Comparison of ENCODE assay signal across 11 cellular contexts in the genomic region with DNA sequence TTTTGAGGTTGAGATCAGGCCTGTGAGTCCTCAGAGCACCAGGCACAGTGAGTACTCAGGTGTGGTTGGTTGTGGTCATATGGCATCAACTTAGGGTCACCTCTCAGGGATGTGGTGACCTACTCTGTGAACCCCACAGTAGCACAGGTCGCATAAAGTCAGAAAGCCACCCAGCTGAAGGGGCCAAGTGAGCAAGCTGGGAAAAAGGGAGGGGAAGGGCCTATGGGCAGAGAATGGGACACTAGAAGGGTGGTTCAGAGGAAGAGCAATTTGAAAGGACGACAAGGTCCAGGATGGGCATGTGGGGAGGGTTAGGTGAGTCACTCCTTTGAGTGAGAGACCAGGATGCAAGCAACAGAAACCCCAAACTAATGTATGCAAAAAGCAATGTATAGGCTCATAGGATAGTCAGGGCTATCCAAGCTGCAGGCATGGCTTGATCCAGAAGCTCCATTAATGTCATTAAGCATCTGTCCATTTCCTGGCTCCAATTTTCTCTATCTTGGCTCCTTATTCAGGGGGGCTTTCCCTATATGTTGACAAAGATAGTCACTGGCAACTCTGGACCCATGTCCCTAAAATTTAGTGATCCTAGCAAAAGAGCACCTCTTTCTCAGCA. TPM values are rescaled to one million over a fixed set of nuclear protein-coding genes. Genes with fewer than 3 reads are reported as not detected.
DNase-seq lines count a peak whose midpoint lies in the region; ATAC-seq and TF ChIP-seq lines count a peak whose summit lies in the region.
"Had no signal": no experiment of that assay in that cellular context is flagged by ENCODE, and none has a peak within 500 bp of the region (broad histone marks: within the 10 kb centered on the region; RNA-seq: fewer than 3 reads in every experiment).

No MANE protein-coding gene starts in this region.

- H3K27me3 ChIP-seq in upper lobe of left lung, result no peaks in the 10 kb centered on the region
- H3K27me3 ChIP-seq: pancreas had no signal

- H3K36me3 ChIP-seq in upper lobe of left lung, result no peaks in the 10 kb centered on the region
- H3K36me3 ChIP-seq: left ventricle myocardium inferior, pancreas had no signal

- CTCF ChIA-PET in activated CD8-positive, alpha-beta T cell treated with anti-CD3 and anti-CD28 coated beads for 36 hours (lab: Charles Lee), result interaction anchor here (0.5 to 1.2 kb wide), 3 partner anchors 29 to 498 kb away, joined by 3 to 4 read pairs (median 3); no protein-coding TSS in a partner anchor

- POLR2A ChIA-PET in activated CD8-positive, alpha-beta T cell treated with anti-CD3 and anti-CD28 coated beads for 36 hours (lab: Charles Lee), result interaction anchor here (1.8 to 8.3 kb wide), 3 partner anchors 11 to 133 kb away, joined by 5 to 108 read pairs (median 28); a partner anchor contains a TSS

- H3K36me3 Mint-ChIP-seq in activated naive CD4-positive, alpha-beta T cell treated with anti-CD3 and anti-CD28 coated beads, Interleukin-2, amount 50 U/mL, for 72 hours, result no peaks in the 10 kb centered on the region
- peaks cover 3% of the 10 kb centered on the region for H3K36me3 Mint-ChIP-seq in activated CD8-positive, alpha-beta T cell treated with anti-CD3 and anti-CD28 coated beads for 36 hours (ENCODE audit: low read depth)
- no peaks in the 10 kb centered on the region for H3K36me3 Mint-ChIP-seq in immature natural killer cell

- H3K4me1 Mint-ChIP-seq in activated CD8-positive, alpha-beta T cell treated with anti-CD3 and anti-CD28 coated beads for 36 hours (ENCODE audit: low read depth), result peaks cover 37% of the 10 kb centered on the region
- H3K4me1 Mint-ChIP-seq in immature natural killer cell, result peaks cover 30 to 36% of the 10 kb centered on the region in 2 donors

- peak overlapping the region in 3 of 4 donors; percentile 20 to 93 (median 91) for H3K27ac ChIP-seq in upper lobe of left lung
- H3K27ac ChIP-seq: pancreas had no signal

- H3K27ac Mint-ChIP-seq in activated naive CD4-positive, alpha-beta T cell treated with anti-CD3 and anti-CD28 coated beads, Interleukin-2, amount 50 U/mL, for 72 hours, result peak overlapping the region; percentile 27 to 75
- peak overlapping the region; percentile 48 for H3K27ac Mint-ChIP-seq in activated CD8-positive, alpha-beta T cell treated with anti-CD3 and anti-CD28 coated beads for 36 hours
- peak overlapping the region; percentile 5 to 75 (median 25) for H3K27ac Mint-ChIP-seq in immature natural killer cell

- no peak for TF ChIP-seq POLR2A in upper lobe of left lung (IDR thresholded peaks at IDR 0.05)

- peak; percentile 4 to 70 for ATAC-seq in activated naive CD4-positive, alpha-beta T cell treated with anti-CD3 and anti-CD28 coated beads, Interleukin-2, amount 50 U/mL, for 72 hours
- peak; percentile 32 for ATAC-seq in activated CD8-positive, alpha-beta T cell treated with anti-CD3 and anti-CD28 coated beads for 36 hours
- ATAC-seq in upper lobe of left lung (ENCODE audit: low FRiP score in 2 of 2) (no peak), GM18867 (IDR thresholded peaks at IDR 0.05; ENCODE audit: unreplicated experiment) (no peak)
- ATAC-seq: pancreas had no signal

- no peak for TF ChIP-seq EP300 in upper lobe of left lung (IDR thresholded peaks at IDR 0.05)

- no peaks in the 10 kb centered on the region for H3K9me3 ChIP-seq in upper lobe of left lung
- H3K9me3 ChIP-seq: left ventricle myocardium inferior, pancreas had no signal

- H3K9me3 Mint-ChIP-seq in activated naive CD4-positive, alpha-beta T cell treated with anti-CD3 and anti-CD28 coated beads, Interleukin-2, amount 50 U/mL, for 72 hours, result no peaks in the 10 kb centered on the region
- no peaks in the 10 kb centered on the region for H3K9me3 Mint-ChIP-seq in activated CD8-positive, alpha-beta T cell treated with anti-CD3 and anti-CD28 coated beads for 36 hours
- H3K9me3 Mint-ChIP-seq in immature natural killer cell, result no peaks in the 10 kb centered on the region

- H3K4me1 ChIP-seq in upper lobe of left lung, result peaks cover 14 to 32% (median 25%) of the 10 kb centered on the region in 4 donors

- intact Hi-C loops in activated CD8-positive, alpha-beta T cell treated with anti-CD3 and anti-CD28 coated beads for 36 hours (cut with micrococcal nuclease), result loop anchor here (5.0 kb wide), 1 partner anchor 35 kb away; a partner anchor contains a TSS

- TF ChIP-seq CTCF in activated CD8-positive, alpha-beta T cell treated with anti-CD3 and anti-CD28 coated beads for 36 hours (IDR thresholded peaks at IDR 0.05), result no peak
- TF ChIP-seq CTCF in upper lobe of left lung (IDR thresholded peaks at IDR 0.05), result no peak

- H3K4me3 ChIP-seq in upper lobe of left lung, result no peak overlapping the region
- H3K4me3 ChIP-seq: left ventricle myocardium inferior, pancreas had no signal

- peak in 1 of 2 donors; percentile 72 for DNase-seq in activated naive CD4-positive, alpha-beta T cell treated with anti-CD3 and anti-CD28 coated beads, Interleukin-2, amount 50 U/mL, for 72 hours (ENCODE audit: low spot score in 2 of 2)
- DNase-seq in activated naive CD4-positive, alpha-beta T cell (lab: John Stamatoyannopoulos, UW), result no peak
- peak; percentile 40 for DNase-seq in activated CD8-positive, alpha-beta T cell treated with anti-CD3 and anti-CD28 coated beads for 36 hours
- DNase-seq in immature natural killer cell (peak; percentile 22 to 50 (median 23)), upper lobe of left lung (no peak), NCI-H2196 (lab: John Stamatoyannopoulos, UW; ENCODE audit: unreplicated experiment) (no peak)
- DNase-seq in stimulated activated CD4-positive, alpha-beta T cell treated with anti-CD3 and anti-CD28 coated beads, Interleukin-4, amount 100 ng/mL, for 24 hours, result no peak
- DNase-seq: left ventricle myocardium inferior, NCI-H345 had no signal

- H3K4me3 Mint-ChIP-seq in activated CD8-positive, alpha-beta T cell treated with anti-CD3 and anti-CD28 coated beads for 36 hours, result no peak overlapping the region
- peak overlapping the region in 1 of 5 donors; percentile 7 for H3K4me3 Mint-ChIP-seq in immature natural killer cell

- WGBS in upper lobe of left lung, 2 donors, result 86 to 87% methylated on average over 2 of the region's 2 CpGs

- no peaks in the 10 kb centered on the region for H3K27me3 Mint-ChIP-seq in activated CD8-positive, alpha-beta T cell treated with anti-CD3 and anti-CD28 coated beads for 36 hours
- peaks cover 1 to 10% (median 2%) of the 10 kb centered on the region in 3 donors for H3K27me3 Mint-ChIP-seq in immature natural killer cell (ENCODE audit: low read depth in 3 of 3)

RNA-seq across cellular contexts. Expression of a gene that starts 33.5 kb away (rescaled TPM):
- total RNA-seq in activated naive CD4-positive, alpha-beta T cell treated with anti-CD3 and anti-CD28 coated beads, Interleukin-2, amount 50 U/mL, for 72 hours, result 10 to 100 TPM; 58.5 to 78.7 TPM
- total RNA-seq in activated CD8-positive, alpha-beta T cell treated with anti-CD3 and anti-CD28 coated beads for 36 hours, result 10 to 100 TPM; 54.5 to 57.8 TPM
- polyA plus RNA-seq in immature natural killer cell, result 100 to 1,000 TPM in 1 of 3 donors, 10 to 100 TPM in 2; 58.6 to 111 (median 78.1) TPM
- 10 to 100 TPM; 27.0 to 38.0 (median 31.1) TPM for total RNA-seq in upper lobe of left lung

Comparison
In these comparisons a context has a peak if more than half of its experiments do, and no peak if none do; other contexts are left out.
1. ATAC-seq: peak in activated naive CD4-positive, alpha-beta T cell treated with anti-CD3 and anti-CD28 coated beads, Interleukin-2, amount 50 U/mL, for 72 hours (2 of 2) and activated CD8-positive, alpha-beta T cell treated with anti-CD3 and anti-CD28 coated beads for 36 hours (single experiment); none in upper lobe of left lung (0 of 2) and GM18867 (single experiment).
2. DNase-seq: peak in activated CD8-positive, alpha-beta T cell treated with anti-CD3 and anti-CD28 coated beads for 36 hours (single experiment) and immature natural killer cell (3 of 3); none in activated naive CD4-positive, alpha-beta T cell (0 of 4), upper lobe of left lung (0 of 2), NCI-H2196 (single experiment) and stimulated activated CD4-positive, alpha-beta T cell treated with anti-CD3 and anti-CD28 coated beads, Interleukin-4, amount 100 ng/mL, for 24 hours (single experiment).
3. Peak in every context shown above with its lines, with median percentiles within 50 percentile points of each other: H3K27ac Mint-ChIP-seq.